ENCODE assay signal across 13 cellular contexts in genomic region chr4:38141808-38142500, GRCh38.
DNase-seq lines count a peak whose midpoint lies in the region; ATAC-seq and TF ChIP-seq lines count a peak whose summit lies in the region.
"Had no signal": no experiment of that assay in that cellular context is flagged by ENCODE, and none has a peak within 500 bp of the region (broad histone marks: within the 10 kb centered on the region; RNA-seq: fewer than 3 reads in every experiment).

No MANE protein-coding gene starts in this region.

- H3K9me3 ChIP-seq in osteoblast (ENCODE audit: low read depth, low read length): no peaks in the 10 kb centered on the region
- H3K9me3 ChIP-seq: colonic mucosa had no signal

- H2AFZ ChIP-seq in osteoblast (ENCODE audit: low read length): no peak overlapping the region

- ATAC-seq in GM21447 (IDR thresholded peaks at IDR 0.05; ENCODE audit: unreplicated experiment) (no peak), GM19452 (IDR thresholded peaks at IDR 0.05; ENCODE audit: unreplicated experiment) (no peak)
- ATAC-seq: activated CD8-positive, alpha-beta T cell treated with anti-CD3 and anti-CD28 coated beads for 36 hours; natural killer cell treated with Interleukin-12 subunit alpha and Interleukin-12 subunit beta and Interleukin-15 and Interleukin-18, amount 100 ng/mL, for 72 hours had no signal

- intact Hi-C loops in posterior cingulate gyrus (cut with DNase I): no loop called here

- peaks cover 26% of the 10 kb centered on the region for H3K4me1 ChIP-seq in osteoblast (ENCODE audit: insufficient read depth, low read length)
- H3K4me1 ChIP-seq: colonic mucosa had no signal

- TF ChIP-seq CTCF in epithelial cell of esophagus (IDR thresholded peaks at IDR 0.05; ENCODE audit: insufficient read depth, low read depth, low read length, missing control alignments) (no peak), osteoblast (IDR thresholded peaks at IDR 0.05; ENCODE audit: extremely low read depth, low read depth, low read length) (no peak)

- H3K27ac ChIP-seq in osteoblast (ENCODE audit: low read depth, low read length): peak overlapping the region; percentile 20
- H3K27ac ChIP-seq: colonic mucosa had no signal

- peak; percentile 46 for DNase-seq in EL
- DNase-seq in NCI-H226: peak; percentile 70
- peak; percentile 67 for DNase-seq in epithelial cell of esophagus (ENCODE audit: low read depth)
- peak; percentile 91 for DNase-seq in osteoblast (ENCODE audit: insufficient read length, low spot score, missing footprints)
- DNase-seq in posterior cingulate gyrus: no peak
- DNase-seq: activated CD8-positive, alpha-beta T cell treated with anti-CD3 and anti-CD28 coated beads for 36 hours; colonic mucosa; kidney; NCI-H1105 treated with DMSO at 0.1 percent for 48 hours; NCI-H2227 treated with DMSO at 0.1 percent for 48 hours had no signal

- H4K20me1 ChIP-seq in osteoblast (ENCODE audit: insufficient read depth, low read length): no peaks in the 10 kb centered on the region

- H3K79me2 ChIP-seq in osteoblast (ENCODE audit: insufficient read depth, low read length): no peaks in the 10 kb centered on the region

- H3K4me2 ChIP-seq in osteoblast (ENCODE audit: insufficient read depth, low read length): no peak overlapping the region

- H3K4me3 ChIP-seq in epithelial cell of esophagus (ENCODE audit: low read length): no peak overlapping the region
- H3K4me3 ChIP-seq in osteoblast (ENCODE audit: insufficient read depth, low read length): no peak overlapping the region
- H3K4me3 ChIP-seq: colonic mucosa had no signal

- no peaks in the 10 kb centered on the region for H3K27me3 ChIP-seq in osteoblast (ENCODE audit: insufficient read depth, low read length)
- H3K27me3 ChIP-seq: colonic mucosa had no signal

- H3K36me3 ChIP-seq in osteoblast (ENCODE audit: insufficient read depth, low read length): peaks cover 21% of the 10 kb centered on the region
- H3K36me3 ChIP-seq: colonic mucosa had no signal

Comparison
In these comparisons a context has a peak if more than half of its experiments do, and no peak if none do; other contexts are left out.
1. DNase-seq: peak in EL (single experiment), NCI-H226 (single experiment), epithelial cell of esophagus (single experiment) and osteoblast (single experiment); none in posterior cingulate gyrus (0 of 10).